10 cellular contexts compared by ENCODE assay signal in the genomic region with DNA sequence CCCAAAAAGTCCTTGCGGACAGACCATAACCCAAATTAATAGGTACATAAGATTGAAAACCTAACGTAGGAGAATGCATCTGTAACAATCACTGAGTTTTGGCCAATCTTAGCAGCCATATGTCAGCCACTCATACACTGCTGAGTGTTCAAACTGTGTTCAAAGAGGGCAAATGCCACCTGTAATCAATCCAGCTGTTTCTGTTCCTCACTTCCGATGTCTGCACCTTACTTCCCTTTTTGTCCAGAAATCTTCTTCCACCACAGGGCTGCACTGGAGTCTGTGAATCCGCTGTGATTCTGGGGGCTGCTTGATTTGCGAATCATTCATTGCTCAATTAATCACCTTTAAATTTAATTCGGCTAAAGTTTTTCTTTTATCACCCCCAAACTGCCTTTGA.
"Had no signal": no experiment of that assay in that cellular context is flagged by ENCODE, and none has a peak within 500 bp of the region (broad histone marks: within the 10 kb centered on the region; RNA-seq: fewer than 3 reads in every experiment).

No MANE protein-coding gene starts in this region.

- FAIRE-seq: H1, H54 had no signal

- H3K9me3 ChIP-seq: HAP-1 had no signal

- H3K27ac ChIP-seq: GM23248 had no signal

- H3K9ac ChIP-seq: GM23248 had no signal

- H3K4me3 ChIP-seq: GM23248, GM23338, HAP-1 had no signal

- H3K27ac Mint-ChIP-seq: GM23338, H9, HFFc6 had no signal

- H3K36me3 ChIP-seq: HAP-1 had no signal

- DNase-seq: GM23248, GOT3, H7, H9, HCEC 1CT, HFFc6 had no signal

- H3K4me3 Mint-ChIP-seq: GM23338, H9, HFFc6 had no signal

- H3K4me1 ChIP-seq: HAP-1 had no signal
